12 cellular contexts compared by ENCODE assay signal in the genomic region with DNA sequence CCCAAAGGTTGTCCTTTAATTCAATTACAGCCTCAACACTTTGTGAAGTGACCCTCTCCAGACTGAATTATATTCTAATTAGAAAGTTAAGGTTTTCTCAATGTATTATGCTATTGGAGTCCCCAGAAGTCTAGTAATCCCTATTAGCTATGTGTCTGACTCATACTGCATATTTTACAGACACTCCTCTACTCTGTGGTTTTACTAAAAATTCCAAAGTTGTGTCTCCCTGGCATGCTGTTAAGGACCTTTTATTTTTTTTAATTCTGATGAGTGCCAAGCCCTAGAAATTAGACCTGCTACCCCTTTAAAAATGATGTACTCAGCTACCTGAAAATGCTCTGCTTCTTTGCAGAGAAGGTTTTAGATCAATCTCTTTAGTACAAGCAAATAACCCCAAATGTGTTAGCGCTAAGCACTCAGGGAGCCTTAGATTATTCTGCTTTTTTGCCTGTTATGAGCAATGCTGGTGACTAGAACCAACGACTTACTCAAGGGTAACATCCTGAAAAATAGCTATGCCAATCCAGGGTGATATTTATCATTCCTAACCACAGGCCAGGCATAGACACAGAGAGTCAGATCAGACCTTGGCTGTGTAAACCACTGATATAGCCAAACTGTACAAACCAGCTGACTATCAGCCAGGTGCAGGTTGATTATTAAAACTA. TPM values are rescaled to one million over a fixed set of nuclear protein-coding genes. Genes with fewer than 3 reads are reported as not detected.
DNase-seq lines count a peak whose midpoint lies in the region; ATAC-seq and TF ChIP-seq lines count a peak whose summit lies in the region.
"Had no signal": no experiment of that assay in that cellular context is flagged by ENCODE, and none has a peak within 500 bp of the region (broad histone marks: within the 10 kb centered on the region; RNA-seq: fewer than 3 reads in every experiment).

No MANE protein-coding gene starts in this region.

- no peaks in the 10 kb centered on the region for H3K36me3 Mint-ChIP-seq in activated T-cell treated with anti-CD3 and anti-CD28 coated beads, Interleukin-2, amount 50 U/mL, for 24 hours (ENCODE audit: low read depth)

- DNase-seq in activated T-cell treated with anti-CD3 and anti-CD28 coated beads, Interleukin-2, amount 50 U/mL, for 24 hours: no peak
- no peak for DNase-seq in activated T-cell treated with anti-CD3 and anti-CD28 coated beads for 4 hours
- DNase-seq in SJCRH30: peak; percentile 13 to 53
- peak; percentile 74 for DNase-seq in fibroblast of pulmonary artery (ENCODE audit: low read depth)
- no peak for DNase-seq in stimulated activated naive CD8-positive, alpha-beta T cell treated with anti-CD3 and anti-CD28 coated beads, Interleukin-15, amount 100 ng/mL, for 72 hours
- DNase-seq in nucleus accumbens (lab: John Stamatoyannopoulos, UW): no peak
- no peak for DNase-seq in NCI-H510A (lab: John Stamatoyannopoulos, UW)
- DNase-seq in adrenal gland: no peak
- DNase-seq: amygdala had no signal

- peaks cover 27% of the 10 kb centered on the region for H3K27me3 Mint-ChIP-seq in activated T-cell treated with anti-CD3 and anti-CD28 coated beads, Interleukin-2, amount 50 U/mL, for 24 hours
- peaks cover 29% of the 10 kb centered on the region for H3K27me3 Mint-ChIP-seq in stimulated activated naive CD8-positive, alpha-beta T cell treated with anti-CD3 and anti-CD28 coated beads, Interleukin-15, amount 100 ng/mL, for 72 hours

- peak; percentile 66 for ATAC-seq in stimulated activated naive CD8-positive, alpha-beta T cell treated with anti-CD3 and anti-CD28 coated beads, Interleukin-15, amount 100 ng/mL, for 72 hours
- ATAC-seq: WTC11 had no signal

- H3K27ac ChIP-seq in SJCRH30 (peak overlapping the region; percentile 36), adrenal gland (peak overlapping the region in 1 of 5 donors; percentile 49)
- H3K27ac ChIP-seq: BLaER1 treated with 17β-estradiol and CSF1 and Interleukin-3, amounts not matched to agents 10 nM and 100 nM; parathyroid adenoma had no signal

- TF ChIP-seq POLR2A in adrenal gland (IDR thresholded peaks at IDR 0.05): no peak

- peak overlapping the region; percentile 35 for H3K27ac Mint-ChIP-seq in activated T-cell treated with anti-CD3 and anti-CD28 coated beads, Interleukin-2, amount 50 U/mL, for 24 hours
- no peak overlapping the region for H3K27ac Mint-ChIP-seq in stimulated activated naive CD8-positive, alpha-beta T cell treated with anti-CD3 and anti-CD28 coated beads, Interleukin-15, amount 100 ng/mL, for 72 hours
- H3K27ac Mint-ChIP-seq: WTC11 had no signal

- 52 to 70% (median 65%) methylated on average over 2 of the region's 2 CpGs for WGBS in adrenal gland, 4 donors

- H3K4me3 ChIP-seq in SJCRH30 (no peak overlapping the region), fibroblast of pulmonary artery (replicated peaks; ENCODE audit: low read depth, low read length) (no peak overlapping the region), adrenal gland (no peak overlapping the region)
- H3K4me3 ChIP-seq: BLaER1 treated with 17β-estradiol and CSF1 and Interleukin-3, amounts not matched to agents 10 nM and 100 nM had no signal

- H3K36me3 ChIP-seq in SJCRH30 (no peaks in the 10 kb centered on the region), adrenal gland (replicated peaks in 1 of 2) (no peaks in the 10 kb centered on the region)
- H3K36me3 ChIP-seq: BLaER1 treated with 17β-estradiol and CSF1 and Interleukin-3, amounts not matched to agents 10 nM and 100 nM had no signal

- H3K27me3 ChIP-seq in SJCRH30 (no peaks in the 10 kb centered on the region), adrenal gland (no peaks in the 10 kb centered on the region)
- H3K27me3 ChIP-seq: BLaER1 treated with 17β-estradiol and CSF1 and Interleukin-3, amounts not matched to agents 10 nM and 100 nM had no signal

- no peak overlapping the region for H3K4me3 Mint-ChIP-seq in activated T-cell treated with anti-CD3 and anti-CD28 coated beads, Interleukin-2, amount 50 U/mL, for 24 hours
- no peak overlapping the region for H3K4me3 Mint-ChIP-seq in stimulated activated naive CD8-positive, alpha-beta T cell treated with anti-CD3 and anti-CD28 coated beads, Interleukin-15, amount 100 ng/mL, for 72 hours
- H3K4me3 Mint-ChIP-seq: WTC11 had no signal

- intact Hi-C loops in adrenal gland (cut with DNase I): no loop called here

- no peak for TF ChIP-seq CTCF in fibroblast of pulmonary artery (IDR thresholded peaks at IDR 0.05; ENCODE audit: low read length, missing control alignments)
- no peak for TF ChIP-seq CTCF in adrenal gland (IDR thresholded peaks at IDR 0.05)

- peaks cover 2% of the 10 kb centered on the region for H3K9me3 Mint-ChIP-seq in activated T-cell treated with anti-CD3 and anti-CD28 coated beads, Interleukin-2, amount 50 U/mL, for 24 hours
- peaks cover 0 to 14% of the 10 kb centered on the region in 2 donors for H3K9me3 Mint-ChIP-seq in stimulated activated naive CD8-positive, alpha-beta T cell treated with anti-CD3 and anti-CD28 coated beads, Interleukin-15, amount 100 ng/mL, for 72 hours

- H3K9me3 ChIP-seq in SJCRH30 (replicated peaks) (0 out of 2 replicates have a peak, but pooled peaks cover 5% of the 10 kb centered on the region), adrenal gland (replicated peaks in 1 of 3) (no peaks in the 10 kb centered on the region)

- H3K4me1 ChIP-seq in SJCRH30 (peaks cover 14% of the 10 kb centered on the region), adrenal gland (replicated peaks in 1 of 2) (no peaks in the 10 kb centered on the region)
- H3K4me1 ChIP-seq: parathyroid adenoma had no signal

- H3K4me1 Mint-ChIP-seq in activated T-cell treated with anti-CD3 and anti-CD28 coated beads, Interleukin-2, amount 50 U/mL, for 24 hours (ENCODE audit: low read depth): peaks cover 44% of the 10 kb centered on the region
- peaks cover 29% of the 10 kb centered on the region for H3K4me1 Mint-ChIP-seq in stimulated activated naive CD8-positive, alpha-beta T cell treated with anti-CD3 and anti-CD28 coated beads, Interleukin-15, amount 100 ng/mL, for 72 hours
- H3K4me1 Mint-ChIP-seq: WTC11 had no signal

RNA-seq across cellular contexts. Expression of gene CXCL13, which starts 26.1 kb away (rescaled TPM):
- not detected in 2 replicates for total RNA-seq in SJCRH30 (2014; rRNA removed; shearing (Covaris generic))
- total RNA-seq in adrenal gland: not detected
- under 1 TPM; 0.54 to 0.88 (median 0.62) TPM for polyA plus RNA-seq in adrenal gland
- total RNA-seq: WTC11 had no signal

Comparison
In these comparisons a context has a peak if more than half of its experiments do, and no peak if none do; other contexts are left out.
1. DNase-seq: peak in SJCRH30 (2 of 2) and fibroblast of pulmonary artery (single experiment); none in activated T-cell treated with anti-CD3 and anti-CD28 coated beads, Interleukin-2, amount 50 U/mL, for 24 hours (single experiment), activated T-cell treated with anti-CD3 and anti-CD28 coated beads for 4 hours (single experiment), stimulated activated naive CD8-positive, alpha-beta T cell treated with anti-CD3 and anti-CD28 coated beads, Interleukin-15, amount 100 ng/mL, for 72 hours (0 of 2), nucleus accumbens (0 of 56), NCI-H510A (single experiment) and adrenal gland (0 of 7).